ENCODE assay signal across 20 cellular contexts in genomic region chr2:47810850-47811249, GRCh38. TPM values are rescaled to one million over a fixed set of nuclear protein-coding genes. Genes with fewer than 3 reads are reported as not detected.
DNase-seq lines count a peak whose midpoint lies in the region; ATAC-seq and TF ChIP-seq lines count a peak whose summit lies in the region.
"Had no signal": no experiment of that assay in that cellular context is flagged by ENCODE, and none has a peak within 500 bp of the region (broad histone marks: within the 10 kb centered on the region; RNA-seq: fewer than 3 reads in every experiment).

No MANE protein-coding gene starts in this region.

- no peaks in the 10 kb centered on the region for H3K79me2 ChIP-seq in PC-9 (ENCODE audit: low read depth)

- peak overlapping the region; percentile 20 for H3K4me2 ChIP-seq in PC-9

- H3K27me3 ChIP-seq in PC-9 (ENCODE audit: insufficient read depth, low read depth) = no peaks in the 10 kb centered on the region
- H3K27me3 ChIP-seq in adipocyte (replicated peaks; ENCODE audit: control insufficient read depth, insufficient read depth, low read length) = no peaks in the 10 kb centered on the region
- H3K27me3 ChIP-seq: body of pancreas, colonic mucosa, upper lobe of right lung had no signal

- TF ChIP-seq CTCF in PC-9 (conservative IDR thresholded peaks at IDR 0.05) = no peak
- TF ChIP-seq CTCF in foreskin fibroblast (IDR thresholded peaks at IDR 0.05; ENCODE audit: low read depth, low read length) = no peak

- intact Hi-C loops in activated CD4-positive, alpha-beta T cell treated with anti-CD3 and anti-CD28 coated beads for 36 hours (cut with DNase I, micrococcal nuclease) = no loop called here
- intact Hi-C loops in PC-9 (cut with micrococcal nuclease; ENCODE audit: unreplicated experiment) = no loop called here

- no peaks in the 10 kb centered on the region for H3K9me3 ChIP-seq in PC-9 (ENCODE audit: insufficient read depth, low read depth)
- no peaks in the 10 kb centered on the region for H3K9me3 ChIP-seq in adipocyte (ENCODE audit: control insufficient read depth, low read length)
- H3K9me3 ChIP-seq: body of pancreas, colonic mucosa, upper lobe of right lung had no signal

- H3K4me3 Mint-ChIP-seq in activated CD4-positive, alpha-beta T cell treated with anti-CD3 and anti-CD28 coated beads for 36 hours = no peak overlapping the region
- no peak overlapping the region for H3K4me3 Mint-ChIP-seq in natural killer cell treated with Interleukin-12 subunit alpha and Interleukin-12 subunit beta and Interleukin-15 and Interleukin-18, amount 100 ng/mL, for 72 hours

- no peak overlapping the region for H3K9ac ChIP-seq in adipocyte (ENCODE audit: low read length)

- no peaks in the 10 kb centered on the region for H3K27me3 Mint-ChIP-seq in activated CD4-positive, alpha-beta T cell treated with anti-CD3 and anti-CD28 coated beads for 36 hours
- no peaks in the 10 kb centered on the region for H3K27me3 Mint-ChIP-seq in natural killer cell treated with Interleukin-12 subunit alpha and Interleukin-12 subunit beta and Interleukin-15 and Interleukin-18, amount 100 ng/mL, for 72 hours

- peaks cover 28% of the 10 kb centered on the region for H3K4me1 ChIP-seq in PC-9 (replicated peaks; ENCODE audit: insufficient read depth)
- H3K4me1 ChIP-seq in adipocyte (ENCODE audit: control insufficient read depth, insufficient read depth, low read length) = peaks cover 18% of the 10 kb centered on the region
- H3K4me1 ChIP-seq: body of pancreas, colonic mucosa, upper lobe of right lung had no signal

- no peak for DNase-seq in activated CD4-positive, alpha-beta T cell treated with anti-CD3 and anti-CD28 coated beads for 36 hours
- no peak for DNase-seq in activated CD4-positive, alpha-beta T cell treated with anti-CD3 and anti-CD28 coated beads, Interleukin-2, amount 50 U/mL, for 4 hours
- peak in 1 of 2 experiments; percentile 73 for DNase-seq in PC-9
- DNase-seq in adipocyte (ENCODE audit: low read depth) = peak; percentile 3
- DNase-seq in natural killer cell treated with Interleukin-12 subunit alpha and Interleukin-12 subunit beta and Interleukin-15 and Interleukin-18, amount 100 ng/mL, for 72 hours (ENCODE audit: low spot score) = no peak
- DNase-seq in foreskin fibroblast = no peak
- DNase-seq in CD1c-positive myeloid dendritic cell (ENCODE audit: extremely low spot score) = no peak
- DNase-seq in NCI-H1694 treated with DMSO at 0.1 percent for 48 hours (lab: John Stamatoyannopoulos, UW) = no peak
- DNase-seq: 8988T; activated CD4-positive, CD25-positive, alpha-beta regulatory T cell treated with anti-CD3 and anti-CD28 coated beads, Interleukin-2, amount 50 U/mL, for 72 hours; activated gamma-delta T cell treated with Interleukin-2 at 50 U/mL for 16 hours; AML-193; body of pancreas; Calu3; colonic mucosa; GOT3; NCI-H446 treated with DMSO at 0.1 percent for 48 hours; nucleus accumbens; stimulated activated CD4-positive, alpha-beta T cell treated with anti-CD3 and anti-CD28 coated beads, Interleukin-4, amount 100 ng/mL, for 24 hours; upper lobe of right lung had no signal

- H3K4me1 Mint-ChIP-seq in activated CD4-positive, alpha-beta T cell treated with anti-CD3 and anti-CD28 coated beads for 36 hours = peaks cover 19% of the 10 kb centered on the region
- H3K4me1 Mint-ChIP-seq in natural killer cell treated with Interleukin-12 subunit alpha and Interleukin-12 subunit beta and Interleukin-15 and Interleukin-18, amount 100 ng/mL, for 72 hours (ENCODE audit: low read depth in 2 of 2) = peaks cover 4 to 7% of the 10 kb centered on the region in 2 donors

- POLR2A ChIA-PET in activated CD4-positive, alpha-beta T cell treated with anti-CD3 and anti-CD28 coated beads for 36 hours (lab: Charles Lee) = no interaction called here
- POLR2A ChIA-PET in PC-9 (lab: Charles Lee; ENCODE audit: unreplicated experiment) = interaction anchor here (0.7 kb wide), 1 partner anchor 8 kb away, joined by 6 read pairs; no protein-coding TSS in a partner anchor

- H4K20me1 ChIP-seq in PC-9 (ENCODE audit: insufficient read depth) = 0 out of 2 replicates have a peak, but pooled peaks cover 4% of the 10 kb centered on the region

- CTCF ChIA-PET in activated CD4-positive, alpha-beta T cell treated with anti-CD3 and anti-CD28 coated beads for 36 hours (lab: Charles Lee) = interaction anchor here (0.6 to 0.7 kb wide), 2 partner anchors 17 to 43 kb away, joined by 3 read pairs; no protein-coding TSS in a partner anchor
- CTCF ChIA-PET in PC-9 (lab: Charles Lee) = no interaction called here

- H2AFZ ChIP-seq in PC-9 = no peak overlapping the region

- ATAC-seq in activated CD4-positive, alpha-beta T cell treated with anti-CD3 and anti-CD28 coated beads for 36 hours = no peak
- ATAC-seq in natural killer cell treated with Interleukin-12 subunit alpha and Interleukin-12 subunit beta and Interleukin-15 and Interleukin-18, amount 100 ng/mL, for 72 hours = no peak
- ATAC-seq: body of pancreas, upper lobe of right lung had no signal

- H3K4me3 ChIP-seq in PC-9 (no peak overlapping the region), adipocyte (ENCODE audit: low read length) (no peak overlapping the region), foreskin fibroblast (ENCODE audit: low read depth in 1 of 2, low read length in 2 of 2) (no peak overlapping the region)
- H3K4me3 ChIP-seq: body of pancreas, colonic mucosa, upper lobe of right lung had no signal

- peak overlapping the region; percentile 64 for H3K27ac Mint-ChIP-seq in activated CD4-positive, alpha-beta T cell treated with anti-CD3 and anti-CD28 coated beads for 36 hours
- H3K27ac Mint-ChIP-seq in natural killer cell treated with Interleukin-12 subunit alpha and Interleukin-12 subunit beta and Interleukin-15 and Interleukin-18, amount 100 ng/mL, for 72 hours = peak overlapping the region; percentile 21 to 45

- H3K9me3 Mint-ChIP-seq in activated CD4-positive, alpha-beta T cell treated with anti-CD3 and anti-CD28 coated beads for 36 hours (ENCODE audit: low read depth) = no peaks in the 10 kb centered on the region
- H3K9me3 Mint-ChIP-seq in natural killer cell treated with Interleukin-12 subunit alpha and Interleukin-12 subunit beta and Interleukin-15 and Interleukin-18, amount 100 ng/mL, for 72 hours = no peaks in the 10 kb centered on the region

- H3K36me3 ChIP-seq in PC-9 (ENCODE audit: low read depth) (peaks cover 64% of the 10 kb centered on the region), adipocyte (ENCODE audit: control insufficient read depth, insufficient read depth, low read length, severe bottlenecking) (peaks cover 92% of the 10 kb centered on the region)

- peak overlapping the region; percentile 35 for H3K27ac ChIP-seq in PC-9
- H3K27ac ChIP-seq: body of pancreas, colonic mucosa, upper lobe of right lung had no signal

- BruUV-seq in PC-9 (replicated peaks; lab: Mats Ljungman, UMichigan) = no TSS peak

- H3K36me3 Mint-ChIP-seq in activated CD4-positive, alpha-beta T cell treated with anti-CD3 and anti-CD28 coated beads for 36 hours (ENCODE audit: low read depth) = peaks cover 56% of the 10 kb centered on the region
- peaks cover 29% of the 10 kb centered on the region for H3K36me3 Mint-ChIP-seq in natural killer cell treated with Interleukin-12 subunit alpha and Interleukin-12 subunit beta and Interleukin-15 and Interleukin-18, amount 100 ng/mL, for 72 hours

- H3F3A ChIP-seq in PC-9 (ENCODE audit: insufficient read depth, low read depth) = peaks cover 47% of the 10 kb centered on the region

- H3K9me2 ChIP-seq in PC-9 (ENCODE audit: insufficient read depth) = no peaks in the 10 kb centered on the region

RNA-seq across cellular contexts. Expression of gene MSH6, which starts 27.9 kb away (rescaled TPM):
- 100 to 1,000 TPM; 119 to 166 TPM for total RNA-seq in activated CD4-positive, alpha-beta T cell treated with anti-CD3 and anti-CD28 coated beads for 36 hours
- total RNA-seq in PC-9 (2021) = 105 and 123 TPM in 2 replicates
- 10 to 100 TPM; 62.7 to 81.2 TPM for total RNA-seq in natural killer cell treated with Interleukin-12 subunit alpha and Interleukin-12 subunit beta and Interleukin-15 and Interleukin-18, amount 100 ng/mL, for 72 hours
